Comparison of ENCODE assay signal across 8 cellular contexts in genomic region chr21:44709426-44710293, GRCh38. TPM values are rescaled to one million over a fixed set of nuclear protein-coding genes. Genes with fewer than 3 reads are reported as not detected.
A peak's percentile ranks its signal among the peaks of the same experiment; 100 is the strongest.
DNase-seq lines count a peak whose midpoint lies in the region; ATAC-seq, FAIRE-seq and TF ChIP-seq lines count a peak whose summit lies in the region.
"Had no signal": no experiment of that assay in that cellular context is flagged by ENCODE, and none has a peak within 500 bp of the region (broad histone marks: within the 10 kb centered on the region; RNA-seq: fewer than 3 reads in every experiment).

No MANE protein-coding gene starts in this region.

- WGBS in IMR-90 (ENCODE audit: extremely low coverage in 2 of 2, insufficient read length in 1 of 2), 2 experiments = 3% methylated on average over 9 of the region's 45 CpGs; no CpG with 5 or more reads in 1 of the 2 experiments

- DNase-seq in IMR-90 (peak; percentile 0), NCI-H510A treated with DMSO at 0.1 percent for 48 hours (lab: John Stamatoyannopoulos, UW) (peak; percentile 31), omental fat pad (ENCODE audit: low spot score) (peak; percentile 16), GM19239 (ENCODE audit: insufficient read length, low spot score) (no peak)
- DNase-seq: naive B cell had no signal

- H3K4me2 ChIP-seq in IMR-90 (ENCODE audit: low read depth, low read length) = peak overlapping the region; percentile 31; the same call in 1 of the 2 replicates

- in situ Hi-C loops in IMR-90 (cut with MboI; ENCODE audit: low sequenced_read_pairs) = no loop called here

- POLR2A ChIA-PET in IMR-90 (lab: Charles Lee; ENCODE audit: unreplicated experiment) = no interaction called here

- FAIRE-seq in GM19239 (lab: Jason Lieb, UNC) = no peak

- no peaks in the 10 kb centered on the region for H4K20me1 ChIP-seq in IMR-90 (ENCODE audit: insufficient read depth, low read length)

- H3K4me1 ChIP-seq in IMR-90 (ENCODE audit: control insufficient read depth, insufficient read depth, low read length) (peaks cover 1% of the 10 kb centered on the region; the same call in 1 of the 2 replicates), endocrine pancreas (ENCODE audit: control insufficient read depth, insufficient read depth, low read length) (no peaks in the 10 kb centered on the region)

- H4K5ac ChIP-seq in IMR-90 (ENCODE audit: low read depth, low read length) = no peak overlapping the region

- intact Hi-C loops in IMR-90 (cut with micrococcal nuclease) = loop anchor here (10.0 kb wide), 1 partner anchor 55 kb away; the partner anchor contains the start of genes KRTAP12-3 and KRTAP12-4

- no peak overlapping the region for H4K91ac ChIP-seq in IMR-90 (ENCODE audit: insufficient read depth, low read depth, low read length)

- dilution Hi-C loops in IMR-90 (cut with HindIII; ENCODE audit: low sequenced_read_pairs, unreplicated experiment) = no loop called here

- no peak overlapping the region for H2AK5ac ChIP-seq in IMR-90 (ENCODE audit: low read depth, low read length)

- no peak overlapping the region for H4K8ac ChIP-seq in IMR-90 (ENCODE audit: low read depth in 2 of 2, low read length in 2 of 2)

- H3K4ac ChIP-seq in IMR-90 (ENCODE audit: low read depth, low read length) = no peak overlapping the region

- ATAC-seq in IMR-90 (ENCODE audit: low read depth) = peak; percentile 46; the same call in 1 of the 2 replicates
- no peak for ATAC-seq in omental fat pad (ENCODE audit: low FRiP score)
- ATAC-seq in GM21717 (IDR thresholded peaks at IDR 0.05; ENCODE audit: unreplicated experiment) = no peak
- no peak for ATAC-seq in HG03460 (IDR thresholded peaks at IDR 0.05; ENCODE audit: unreplicated experiment)

- H3K9me1 ChIP-seq in IMR-90 (ENCODE audit: insufficient read depth, low read length) = no peaks in the 10 kb centered on the region

- TF ChIP-seq RAD21 in IMR-90 (IDR thresholded peaks at IDR 0.05; ENCODE audit: low read length) = no peak

- no TSS peak for BruUV-seq in IMR-90 (replicated peaks; lab: Mats Ljungman, UMichigan)

- H3K27ac ChIP-seq in IMR-90 (ENCODE audit: insufficient read depth, low read length) = no peak overlapping the region

- peaks cover 6% of the 10 kb centered on the region; the same call in 1 of the 2 replicates for H3K9me3 ChIP-seq in IMR-90 (ENCODE audit: control insufficient read depth, insufficient read depth, low read length)
- H3K9me3 ChIP-seq in endocrine pancreas (ENCODE audit: control insufficient read depth, low read length) = no peaks in the 10 kb centered on the region

- no peak overlapping the region for H3K4me3 ChIP-seq in IMR-90 (ENCODE audit: insufficient read depth, low read depth, low read length)
- peak overlapping the region; percentile 29 for H3K4me3 ChIP-seq in endocrine pancreas (ENCODE audit: control insufficient read depth, insufficient read depth, low read length)

- H3K36me3 ChIP-seq in IMR-90 (ENCODE audit: control insufficient read depth, insufficient read depth, low read length) (no peaks in the 10 kb centered on the region), endocrine pancreas (ENCODE audit: control insufficient read depth, insufficient read depth, low read length) (no peaks in the 10 kb centered on the region)

- H3K56ac ChIP-seq in IMR-90 (ENCODE audit: extremely low read depth, insufficient read depth, low read length) = no peak overlapping the region

- no peak for TF ChIP-seq CTCF in IMR-90 (conservative IDR thresholded peaks at IDR 0.05; ENCODE audit: low read depth, low read length)
- no peak for TF ChIP-seq CTCF in omental fat pad (IDR thresholded peaks at IDR 0.05)

- no peak overlapping the region for H3K18ac ChIP-seq in IMR-90 (ENCODE audit: low read depth, low read length)

- CTCF ChIA-PET in IMR-90 (lab: Yijun Ruan, JAX) = no interaction called here

- H2AFZ ChIP-seq in IMR-90 (replicated peaks; ENCODE audit: low read length, poor library complexity) = no peak overlapping the region

- H2BK120ac ChIP-seq in IMR-90 (ENCODE audit: low read depth, low read length) = no peak overlapping the region

- H3K14ac ChIP-seq in IMR-90 (replicated peaks; ENCODE audit: low read depth, low read length) = no peak overlapping the region

- no peak overlapping the region for H2BK5ac ChIP-seq in IMR-90 (ENCODE audit: low read depth, low read length, poor library complexity, severe bottlenecking)

- no peak overlapping the region for H2BK20ac ChIP-seq in IMR-90 (ENCODE audit: low read depth, low read length)

- peaks cover 79% of the 10 kb centered on the region for H3K27me3 ChIP-seq in IMR-90 (ENCODE audit: control insufficient read depth, insufficient read depth, low read length)
- peaks cover 3% of the 10 kb centered on the region for H3K27me3 ChIP-seq in endocrine pancreas (ENCODE audit: control insufficient read depth, insufficient read depth, low read length)

- TF ChIP-seq POLR2A in IMR-90 (IDR thresholded peaks at IDR 0.05; ENCODE audit: low read depth, low read length) = no peak

- H2BK15ac ChIP-seq in IMR-90 (ENCODE audit: low read depth, low read length) = no peak overlapping the region

- no peak overlapping the region for H3K9ac ChIP-seq in IMR-90 (ENCODE audit: low read depth, low read length)
- H3K9ac ChIP-seq in endocrine pancreas (ENCODE audit: control insufficient read depth, insufficient read depth, low read length) = peak overlapping the region; percentile 13

- no peak overlapping the region for H2AK9ac ChIP-seq in IMR-90 (replicated peaks; ENCODE audit: low read depth, low read length, poor library complexity)

- no peaks in the 10 kb centered on the region for H3K79me1 ChIP-seq in IMR-90 (ENCODE audit: low read depth in 1 of 2, low read length in 2 of 2)

- H3K23ac ChIP-seq in IMR-90 (ENCODE audit: low read depth, low read length) = no peak overlapping the region

TF ChIP-seq in IMR-90, 13 proteins besides CTCF, POLR2A, EP300 and RAD21:
- TF ChIP-seq BHLHE40 (IDR thresholded peaks at IDR 0.05; ENCODE audit: low read depth, low read length) = no peak
- TF ChIP-seq MXI1 (IDR thresholded peaks at IDR 0.05; ENCODE audit: borderline replicate concordance, low read depth, low read length) = no peak
- TF ChIP-seq CEBPB (IDR thresholded peaks at IDR 0.05; ENCODE audit: low read depth, low read length) = no peak
- no peak for TF ChIP-seq MAFK (IDR thresholded peaks at IDR 0.05; ENCODE audit: low read depth, low read length)
- no peak for TF ChIP-seq CHD1 (IDR thresholded peaks at IDR 0.05; ENCODE audit: low read depth, low read length)
- no peak for TF ChIP-seq RFX5 (IDR thresholded peaks at IDR 0.05; ENCODE audit: low read depth, low read length)
- TF ChIP-seq ELK1 (IDR thresholded peaks at IDR 0.05; ENCODE audit: borderline replicate concordance, low read depth, low read length) = no peak

RNA-seq across cellular contexts. Expression of gene TSPEAR, which starts 1.7 kb away (rescaled TPM):
- total RNA-seq in IMR-90 (2012; rRNA removed) (not detected in 2 replicates), omental fat pad (under 1 TPM in 1 of 4 donors, not detected in 3; 0.19 TPM)
- not detected in 2 replicates for polyA plus RNA-seq in IMR-90 (2012; rRNA removed)
- polyA plus RNA-seq in IMR-90 (2012; cell fraction: cytosol; rRNA removed) = not detected in 2 replicates
- not detected in 2 replicates for polyA plus RNA-seq in IMR-90 (2012; cell fraction: nucleus; rRNA removed; ENCODE audit: low replicate concordance)

RNA-seq across cellular contexts. Expression of gene KRTAP10-12, which starts 12.7 kb away (rescaled TPM):
- total RNA-seq in IMR-90 (2012; rRNA removed) (not detected in 2 replicates), omental fat pad (not detected)
- not detected in 2 replicates for polyA plus RNA-seq in IMR-90 (2012; rRNA removed)
- not detected in 2 replicates for polyA plus RNA-seq in IMR-90 (2012; cell fraction: cytosol; rRNA removed)
- not detected in 2 replicates for polyA plus RNA-seq in IMR-90 (2012; cell fraction: nucleus; rRNA removed; ENCODE audit: low replicate concordance)

RNA-seq across cellular contexts. Expression of gene KRTAP12-1, which starts 27.7 kb away (rescaled TPM):
- total RNA-seq in IMR-90 (2012; rRNA removed) = not detected in 2 replicates
- polyA plus RNA-seq in IMR-90 (2012; rRNA removed) = not detected in 2 replicates
- not detected in 2 replicates for polyA plus RNA-seq in IMR-90 (2012; cell fraction: cytosol; rRNA removed)
- not detected in 2 replicates for polyA plus RNA-seq in IMR-90 (2012; cell fraction: nucleus; rRNA removed; ENCODE audit: low replicate concordance)
- total RNA-seq in omental fat pad = not detected

RNA-seq across cellular contexts. Expression of gene KRTAP12-2, which starts 42.9 kb away (rescaled TPM):
- total RNA-seq in IMR-90 (2012; rRNA removed) (not detected in 2 replicates), omental fat pad (not detected)
- polyA plus RNA-seq in IMR-90 (2012; rRNA removed) = not detected in 2 replicates
- not detected in 2 replicates for polyA plus RNA-seq in IMR-90 (2012; cell fraction: cytosol; rRNA removed)
- polyA plus RNA-seq in IMR-90 (2012; cell fraction: nucleus; rRNA removed; ENCODE audit: low replicate concordance) = not detected in 2 replicates

RNA-seq across cellular contexts. Expression of gene KRTAP12-3, which starts 51.9 kb away (rescaled TPM):
- total RNA-seq in IMR-90 (2012; rRNA removed) (not detected in 2 replicates), omental fat pad (not detected)
- not detected in 2 replicates for polyA plus RNA-seq in IMR-90 (2012; rRNA removed)
- not detected in 2 replicates for polyA plus RNA-seq in IMR-90 (2012; cell fraction: cytosol; rRNA removed)
- polyA plus RNA-seq in IMR-90 (2012; cell fraction: nucleus; rRNA removed; ENCODE audit: low replicate concordance) = not detected in 2 replicates
